35 cellular contexts compared by ENCODE assay signal in the genomic region with DNA sequence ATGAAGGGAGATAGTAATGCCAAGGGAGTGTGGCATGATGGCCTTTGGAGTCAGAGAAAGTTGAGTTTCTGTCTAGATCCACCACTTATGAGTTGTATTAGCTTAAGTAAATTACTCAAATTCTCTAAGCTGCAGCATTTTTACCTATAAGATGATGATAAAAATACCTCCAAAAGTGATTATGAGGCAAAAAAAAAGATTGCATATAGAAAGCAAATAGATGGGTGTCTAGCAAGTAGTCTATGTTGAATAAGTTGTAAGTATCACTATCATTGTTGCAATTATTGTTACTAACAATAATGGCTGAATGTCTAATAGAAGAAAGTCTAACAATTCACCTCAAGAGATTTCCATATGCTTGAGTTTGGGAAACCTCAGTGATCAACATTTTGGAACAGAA.
"Had no signal": no experiment of that assay in that cellular context is flagged by ENCODE, and none has a peak within 500 bp of the region (broad histone marks: within the 10 kb centered on the region; RNA-seq: fewer than 3 reads in every experiment).

No MANE protein-coding gene starts in this region.

- H3K27me3 ChIP-seq: MG63 had no signal

- H3K36me3 ChIP-seq: MG63 had no signal

- H3K4me3 ChIP-seq: MG63 had no signal

- DNase-seq: Karpas-422, Kasumi-1, MG63, MM.1S, MV-4-11, NCI-H1048, NCI-H1092, NCI-H1092 treated with DMSO at 0.1 percent for 48 hours, NCI-H1105, NCI-H1105 treated with DMSO at 0.1 percent for 48 hours, NCI-H1417, NCI-H1417 treated with DMSO at 0.1 percent for 48 hours, NCI-H1436, NCI-H1436 treated with DMSO at 0.1 percent for 48 hours, NCI-H146, NCI-H1694, NCI-H1694 treated with DMSO at 0.1 percent for 48 hours, NCI-H187, NCI-H187 treated with DMSO at 0.1 percent for 48 hours, NCI-H1930, NCI-H2029, NCI-H2029 treated with DMSO at 0.1 percent for 48 hours, NCI-H2081, NCI-H2081 treated with DMSO at 0.1 percent for 48 hours, NCI-H2107, NCI-H2171, NCI-H2171 treated with DMSO at 0.1 percent for 48 hours, NCI-H2227 treated with DMSO at 0.1 percent for 48 hours, NCI-H226, NCI-H345, NCI-H446, NCI-H446 treated with DMSO at 0.1 percent for 48 hours, NCI-H510A, NCI-H510A treated with DMSO at 0.1 percent for 48 hours, NCI-H524 had no signal

- H3K9me3 ChIP-seq: MG63 had no signal
